ENCODE assay signal across 20 cellular contexts in the genomic region with DNA sequence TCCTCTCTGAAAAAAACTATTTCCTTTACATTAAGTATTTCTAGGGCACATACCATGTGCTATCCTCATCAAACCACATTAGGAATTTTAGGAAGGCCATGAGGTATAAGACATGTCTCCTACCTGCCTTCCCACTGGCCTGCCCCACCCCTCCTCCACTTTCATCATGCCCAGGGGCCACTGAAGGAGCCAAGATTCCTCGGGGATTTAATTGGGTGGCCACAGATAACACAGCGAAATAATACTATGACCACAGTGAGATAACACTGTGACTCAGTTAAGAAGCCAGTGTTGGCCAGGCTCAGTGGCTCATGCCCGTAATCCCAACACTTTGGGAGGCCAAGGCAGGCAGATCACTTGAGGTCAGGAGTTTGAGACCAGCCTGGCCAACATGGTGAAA. TPM values are rescaled to one million over a fixed set of nuclear protein-coding genes. Genes with fewer than 3 reads are reported as not detected.
DNase-seq lines count a peak whose midpoint lies in the region; ATAC-seq and TF ChIP-seq lines count a peak whose summit lies in the region.
"Had no signal": no experiment of that assay in that cellular context is flagged by ENCODE, and none has a peak within 500 bp of the region (broad histone marks: within the 10 kb centered on the region; RNA-seq: fewer than 3 reads in every experiment).

No MANE protein-coding gene starts in this region.

- H3K9ac ChIP-seq in BLaER1: no peak overlapping the region

- DNase-seq in M059J (ENCODE audit: low read depth) (peak; percentile 73), amniotic epithelial cell (ENCODE audit: low read depth) (peak; percentile 84), foreskin keratinocyte (peak; percentile 52 to 74), hepatocyte (ENCODE audit: low spot score) (no peak)
- no peak for DNase-seq in activated T-cell treated with anti-CD3 and anti-CD28 coated beads, Interleukin-2, amount 50 U/mL, for 1 hour
- DNase-seq: AML-193; CD4-positive, alpha-beta T cell; DMS79; GDM1; NCI-H1105; NCI-H1694 treated with DMSO at 0.1 percent for 48 hours; NCI-H446 treated with DMSO at 0.1 percent for 48 hours; NCI-H774; SIG-M5 had no signal

- ATAC-seq in foreskin keratinocyte (no peak), GM21360 (IDR thresholded peaks at IDR 0.05; ENCODE audit: unreplicated experiment) (no peak), GM21723 (IDR thresholded peaks at IDR 0.05; ENCODE audit: unreplicated experiment) (no peak)
- ATAC-seq: GM23338 had no signal

- H3K79me2 ChIP-seq in hepatocyte: no peaks in the 10 kb centered on the region

- 41% methylated on average over 3 of the region's 3 CpGs for WGBS in hepatocyte (ENCODE audit: low lambda C conversion rate, missing lambda C conversion rate)

- no peaks in the 10 kb centered on the region for H3K9me2 ChIP-seq in hepatocyte (replicated peaks; ENCODE audit: insufficient read depth)

- H3K4me1 ChIP-seq in BLaER1: peaks cover 52% of the 10 kb centered on the region
- no peaks in the 10 kb centered on the region for H3K4me1 ChIP-seq in foreskin keratinocyte
- H3K4me1 ChIP-seq in hepatocyte (ENCODE audit: insufficient read depth): no peaks in the 10 kb centered on the region

- H4K20me1 ChIP-seq in BLaER1: no peaks in the 10 kb centered on the region
- H4K20me1 ChIP-seq in hepatocyte (ENCODE audit: insufficient read depth, poor library complexity, severe bottlenecking): no peaks in the 10 kb centered on the region

- H2AFZ ChIP-seq in hepatocyte: no peak overlapping the region
- H2AFZ ChIP-seq: GM23338 had no signal

- TF ChIP-seq CTCF in foreskin keratinocyte (conservative IDR thresholded peaks at IDR 0.05) (no peak), hepatocyte (IDR thresholded peaks at IDR 0.05; ENCODE audit: poor library complexity) (no peak)

- peak overlapping the region; percentile 26; the same call in 1 of the 2 replicates for H3K27ac ChIP-seq in BLaER1
- H3K27ac ChIP-seq in foreskin keratinocyte: no peak overlapping the region
- no peak overlapping the region for H3K27ac ChIP-seq in hepatocyte
- H3K27ac ChIP-seq: HL-60, Peyer's patch had no signal

- H3K4me3 ChIP-seq in BLaER1 (no peak overlapping the region), hepatocyte (no peak overlapping the region)
- H3K4me3 ChIP-seq: GM23338, Peyer's patch had no signal

- H3K36me3 ChIP-seq in BLaER1 (no peaks in the 10 kb centered on the region), hepatocyte (replicated peaks; ENCODE audit: insufficient read depth, low read depth) (no peaks in the 10 kb centered on the region)
- H3K36me3 ChIP-seq: Peyer's patch had no signal

- H3K4me2 ChIP-seq in BLaER1 (peak overlapping the region; percentile 49), hepatocyte (no peak overlapping the region)
- H3K4me2 ChIP-seq: GM23338 had no signal

- H3K9me3 ChIP-seq in BLaER1 (no peaks in the 10 kb centered on the region), hepatocyte (ENCODE audit: low read depth) (no peaks in the 10 kb centered on the region)
- H3K9me3 ChIP-seq: Peyer's patch had no signal

- H3K27me3 ChIP-seq in BLaER1 (no peaks in the 10 kb centered on the region), foreskin keratinocyte (peaks cover 4% of the 10 kb centered on the region), hepatocyte (no peaks in the 10 kb centered on the region)
- H3K27me3 ChIP-seq: Peyer's patch had no signal

RNA-seq across cellular contexts. Expression of a gene that starts 9.8 kb away (rescaled TPM):
- 5.4 and 12.1 TPM in 2 replicates for total RNA-seq in M059J (2014; rRNA removed; shearing (Covaris generic))
- total RNA-seq in foreskin keratinocyte: 0.07 and 0.34 TPM in 2 replicates
- polyA plus RNA-seq in foreskin keratinocyte: 0.07 and 0.22 TPM in 2 replicates
- 33.9 and 41.8 TPM in 2 replicates for total RNA-seq in hepatocyte
- polyA plus RNA-seq in hepatocyte: 13.8 and 15.9 TPM in 2 replicates

RNA-seq across cellular contexts. Expression of a gene that starts 42.4 kb away (rescaled TPM):
- total RNA-seq in M059J (2014; rRNA removed; shearing (Covaris generic)): 47.1 and 54.0 TPM in 2 replicates
- 34.8 and 45.9 TPM in 2 replicates for total RNA-seq in foreskin keratinocyte
- polyA plus RNA-seq in foreskin keratinocyte: 19.3 and 24.4 TPM in 2 replicates
- 7.6 and 11.9 TPM in 2 replicates for total RNA-seq in hepatocyte
- polyA plus RNA-seq in hepatocyte: 5.3 and 10.7 TPM in 2 replicates

Comparison
In these comparisons a context has a peak if more than half of its experiments do, and no peak if none do; other contexts are left out.
1. DNase-seq: peak in M059J (single experiment), amniotic epithelial cell (single experiment) and foreskin keratinocyte (2 of 2); none in activated T-cell treated with anti-CD3 and anti-CD28 coated beads, Interleukin-2, amount 50 U/mL, for 1 hour (single experiment) and hepatocyte (single experiment).